In genomic region chr1:87202922-87203655, GRCh38 we compare ENCODE assay signal across 9 cellular contexts.
DNase-seq lines count a peak whose midpoint lies in the region; ATAC-seq and TF ChIP-seq lines count a peak whose summit lies in the region.
"Had no signal": no experiment of that assay in that cellular context is flagged by ENCODE, and none has a peak within 500 bp of the region (broad histone marks: within the 10 kb centered on the region; RNA-seq: fewer than 3 reads in every experiment).

No MANE protein-coding gene starts in this region.

- TF ChIP-seq CTCF in omental fat pad (IDR thresholded peaks at IDR 0.05) = no peak
- TF ChIP-seq CTCF in A673 (conservative IDR thresholded peaks at IDR 0.05; ENCODE audit: low read depth, low read length) = no peak
- no peak for TF ChIP-seq CTCF in HFFc6 (IDR thresholded peaks at IDR 0.05)

- peak; percentile 23 for DNase-seq in KBM-7
- no peak for DNase-seq in omental fat pad (ENCODE audit: low spot score)
- no peak for DNase-seq in A673 (ENCODE audit: low spot score)
- DNase-seq in NCI-H510A treated with DMSO at 0.1 percent for 48 hours (lab: John Stamatoyannopoulos, UW) = no peak
- DNase-seq in HFFc6 = no peak
- no peak for DNase-seq in NCI-H1436 treated with DMSO at 0.1 percent for 48 hours (lab: John Stamatoyannopoulos, UW)

- no peaks in the 10 kb centered on the region for H3K9me3 Mint-ChIP-seq in HFFc6

- H3K36me3 Mint-ChIP-seq in HFFc6 (ENCODE audit: low read depth) = no peaks in the 10 kb centered on the region

- BruUV-seq in A673 (replicated peaks; lab: Mats Ljungman, UMichigan) = no TSS peak

- no peak overlapping the region for H3K4me3 Mint-ChIP-seq in HFFc6

- H3K27me3 ChIP-seq in A673 (replicated peaks; ENCODE audit: insufficient read depth, low read depth, low read length, poor library complexity) = no peaks in the 10 kb centered on the region

- no peaks in the 10 kb centered on the region for H3K36me3 ChIP-seq in A673 (ENCODE audit: insufficient read depth, low read length, poor library complexity, severe bottlenecking)

- ATAC-seq in GM18873 (IDR thresholded peaks at IDR 0.05; ENCODE audit: low FRiP score, unreplicated experiment) (peak; percentile 91), HG02642 (IDR thresholded peaks at IDR 0.05; ENCODE audit: poor library complexity, unreplicated experiment) (peak; percentile 96), omental fat pad (ENCODE audit: low FRiP score) (peak; percentile 63)

- H3K27ac ChIP-seq in A673 (ENCODE audit: low read depth, low read length, poor library complexity, severe bottlenecking) = no peak overlapping the region

- no peak overlapping the region for H3K4me3 ChIP-seq in A673 (ENCODE audit: low read depth, low read length, poor library complexity, severe bottlenecking)

- H3K4me1 ChIP-seq in A673 (ENCODE audit: insufficient read depth, low read length, poor library complexity, severe bottlenecking) = no peaks in the 10 kb centered on the region

- intact Hi-C loops in A673 (cut with micrococcal nuclease; ENCODE audit: unreplicated experiment) = no loop called here

- H3K27me3 Mint-ChIP-seq in HFFc6 (ENCODE audit: insufficient read depth) = peaks cover 7% of the 10 kb centered on the region; the same call in 1 of the 2 replicates

- CTCF ChIA-PET in A673 (lab: Charles Lee) = no interaction called here

- no peak overlapping the region for H3K27ac Mint-ChIP-seq in HFFc6
- H3K27ac Mint-ChIP-seq: progenitor cell of endocrine pancreas had no signal

- peaks cover 15% of the 10 kb centered on the region for H3K4me1 Mint-ChIP-seq in HFFc6 (ENCODE audit: low read depth)

- no peaks in the 10 kb centered on the region for H3K9me3 ChIP-seq in A673 (ENCODE audit: low read depth, low read length, poor library complexity, severe bottlenecking)

- POLR2A ChIA-PET in A673 (lab: Charles Lee; ENCODE audit: low non-redundant PET) = no interaction called here

- in situ Hi-C loops in KBM-7 (cut with MboI; ENCODE audit: low pct_unique_long_range_greater_than_20kb, low sequenced_read_pairs) = no loop called here
